11 cellular contexts compared by ENCODE assay signal in genomic region chr15:36887214-36888017, GRCh38.
DNase-seq lines count a peak whose midpoint lies in the region; ATAC-seq and TF ChIP-seq lines count a peak whose summit lies in the region.
"Had no signal": no experiment of that assay in that cellular context is flagged by ENCODE, and none has a peak within 500 bp of the region (broad histone marks: within the 10 kb centered on the region; RNA-seq: fewer than 3 reads in every experiment).

No MANE protein-coding gene starts in this region.

- no peak for ATAC-seq in GM18502 (IDR thresholded peaks at IDR 0.05; ENCODE audit: poor library complexity, unreplicated experiment)
- ATAC-seq: activated naive CD8-positive, alpha-beta T cell treated with anti-CD3 and anti-CD28 coated beads, Interleukin-2, amount 50 U/mL, for 24 hours had no signal

- no peak for TF ChIP-seq POLR2A in vagina (IDR thresholded peaks at IDR 0.05)

- H3K4me3 Mint-ChIP-seq in activated naive CD4-positive, alpha-beta T cell treated with anti-CD3 and anti-CD28 coated beads, Interleukin-2, amount 10 ng/mL, durations not matched to agents 7 days and 5 days, result no peak overlapping the region
- H3K4me3 Mint-ChIP-seq in activated naive CD4-positive, alpha-beta T cell treated with anti-CD3 and anti-CD28 coated beads for 36 hours, result no peak overlapping the region
- peak overlapping the region; percentile 76 for H3K4me3 Mint-ChIP-seq in mesothelial cell of epicardium
- H3K4me3 Mint-ChIP-seq: activated naive CD8-positive, alpha-beta T cell treated with anti-CD3 and anti-CD28 coated beads, Interleukin-2, amount 50 U/mL, for 24 hours; memory B cell had no signal

- H3K9me3 ChIP-seq in endocrine pancreas (ENCODE audit: control insufficient read depth, low read length) (no peaks in the 10 kb centered on the region), vagina (no peaks in the 10 kb centered on the region)

- peaks cover 3% of the 10 kb centered on the region for H3K36me3 Mint-ChIP-seq in activated naive CD4-positive, alpha-beta T cell treated with anti-CD3 and anti-CD28 coated beads, Interleukin-2, amount 10 ng/mL, durations not matched to agents 7 days and 5 days
- H3K36me3 Mint-ChIP-seq in activated naive CD4-positive, alpha-beta T cell treated with anti-CD3 and anti-CD28 coated beads for 36 hours (ENCODE audit: low read depth), result no peaks in the 10 kb centered on the region
- H3K36me3 Mint-ChIP-seq in mesothelial cell of epicardium, result peaks cover 23% of the 10 kb centered on the region

- H3K4me1 Mint-ChIP-seq in activated naive CD4-positive, alpha-beta T cell treated with anti-CD3 and anti-CD28 coated beads, Interleukin-2, amount 10 ng/mL, durations not matched to agents 7 days and 5 days, result no peaks in the 10 kb centered on the region
- peaks cover 8% of the 10 kb centered on the region for H3K4me1 Mint-ChIP-seq in activated naive CD4-positive, alpha-beta T cell treated with anti-CD3 and anti-CD28 coated beads for 36 hours (ENCODE audit: low read depth)
- peaks cover 90% of the 10 kb centered on the region for H3K4me1 Mint-ChIP-seq in mesothelial cell of epicardium

- no peak overlapping the region for H3K27ac ChIP-seq in vagina

- CTCF ChIA-PET in activated naive CD4-positive, alpha-beta T cell treated with anti-CD3 and anti-CD28 coated beads, Interleukin-2, amount 10 ng/mL, durations not matched to agents 7 days and 5 days (lab: Charles Lee), result no interaction called here
- CTCF ChIA-PET in activated naive CD4-positive, alpha-beta T cell treated with anti-CD3 and anti-CD28 coated beads for 36 hours (lab: Charles Lee), result no interaction called here

- H3K9me3 Mint-ChIP-seq in activated naive CD4-positive, alpha-beta T cell treated with anti-CD3 and anti-CD28 coated beads, Interleukin-2, amount 10 ng/mL, durations not matched to agents 7 days and 5 days, result no peaks in the 10 kb centered on the region
- no peaks in the 10 kb centered on the region for H3K9me3 Mint-ChIP-seq in activated naive CD4-positive, alpha-beta T cell treated with anti-CD3 and anti-CD28 coated beads for 36 hours
- H3K9me3 Mint-ChIP-seq in mesothelial cell of epicardium, result no peaks in the 10 kb centered on the region
- H3K9me3 Mint-ChIP-seq: activated naive CD8-positive, alpha-beta T cell treated with anti-CD3 and anti-CD28 coated beads, Interleukin-2, amount 50 U/mL, for 24 hours; memory B cell had no signal

- peaks cover 71% of the 10 kb centered on the region for H3K27me3 Mint-ChIP-seq in activated naive CD4-positive, alpha-beta T cell treated with anti-CD3 and anti-CD28 coated beads, Interleukin-2, amount 10 ng/mL, durations not matched to agents 7 days and 5 days
- H3K27me3 Mint-ChIP-seq in activated naive CD4-positive, alpha-beta T cell treated with anti-CD3 and anti-CD28 coated beads for 36 hours (ENCODE audit: low read depth), result peaks cover 78% of the 10 kb centered on the region
- H3K27me3 Mint-ChIP-seq in mesothelial cell of epicardium (ENCODE audit: low read depth), result no peaks in the 10 kb centered on the region

- H3K9ac ChIP-seq in endocrine pancreas (ENCODE audit: control insufficient read depth, insufficient read depth, low read length), result peak overlapping the region; percentile 27

- peak overlapping the region; percentile 24 for H3K27ac Mint-ChIP-seq in activated naive CD4-positive, alpha-beta T cell treated with anti-CD3 and anti-CD28 coated beads, Interleukin-2, amount 10 ng/mL, durations not matched to agents 7 days and 5 days
- no peak overlapping the region for H3K27ac Mint-ChIP-seq in activated naive CD4-positive, alpha-beta T cell treated with anti-CD3 and anti-CD28 coated beads for 36 hours
- peak overlapping the region; percentile 98 for H3K27ac Mint-ChIP-seq in mesothelial cell of epicardium
- H3K27ac Mint-ChIP-seq: activated naive CD8-positive, alpha-beta T cell treated with anti-CD3 and anti-CD28 coated beads, Interleukin-2, amount 50 U/mL, for 24 hours; memory B cell had no signal

- H3K4me3 ChIP-seq in endocrine pancreas (ENCODE audit: control insufficient read depth, insufficient read depth, low read length), result peak overlapping the region; percentile 72
- peak overlapping the region; percentile 33 to 37 for H3K4me3 ChIP-seq in vagina

- no peaks in the 10 kb centered on the region for H3K27me3 ChIP-seq in endocrine pancreas (ENCODE audit: control insufficient read depth, insufficient read depth, low read length)
- peaks cover 4% of the 10 kb centered on the region for H3K27me3 ChIP-seq in vagina

- TF ChIP-seq CTCF in mesothelial cell of epicardium (IDR thresholded peaks at IDR 0.05; ENCODE audit: unreplicated experiment) (no peak), vagina (IDR thresholded peaks at IDR 0.05) (no peak)

- intact Hi-C loops in activated naive CD4-positive, alpha-beta T cell treated with anti-CD3 and anti-CD28 coated beads for 36 hours (cut with micrococcal nuclease), result loop anchor here (10.0 kb wide), 3 partner anchors 313 to 1373 kb away; partner anchors contain the start of gene CDIN1
- intact Hi-C loops in vagina (cut with DNase I), result loop anchor here (5.0 kb wide), 1 partner anchor 210 kb away; no protein-coding TSS in a partner anchor

- peaks cover 7% of the 10 kb centered on the region for H3K4me1 ChIP-seq in endocrine pancreas (ENCODE audit: control insufficient read depth, insufficient read depth, low read length)
- H3K4me1 ChIP-seq in vagina, result peaks cover 38% of the 10 kb centered on the region

- no peaks in the 10 kb centered on the region for H3K36me3 ChIP-seq in endocrine pancreas (ENCODE audit: control insufficient read depth, insufficient read depth, low read length)
- H3K36me3 ChIP-seq in vagina, result peaks cover 0 to 7% of the 10 kb centered on the region in 2 donors

- no peak for DNase-seq in activated naive CD4-positive, alpha-beta T cell treated with anti-CD3 and anti-CD28 coated beads, Interleukin-2, amount 10 ng/mL, durations not matched to agents 7 days and 5 days
- DNase-seq in activated naive CD4-positive, alpha-beta T cell treated with anti-CD3 and anti-CD28 coated beads for 36 hours, result no peak
- peak; percentile 70 to 80 for DNase-seq in mesothelial cell of epicardium (ENCODE audit: low spot score in 2 of 2, unreplicated experiment in 2 of 2)
- no peak for DNase-seq in vagina (ENCODE audit: extremely low spot score in 2 of 2)
- DNase-seq in GM19238 (ENCODE audit: insufficient read length, low spot score), result no peak
- DNase-seq in occipital lobe (lab: John Stamatoyannopoulos, UW), result no peak
- DNase-seq: activated naive CD8-positive, alpha-beta T cell treated with anti-CD3 and anti-CD28 coated beads, Interleukin-2, amount 50 U/mL, for 24 hours; NCI-H2171 had no signal

Comparison
In these comparisons a context has a peak if more than half of its experiments do, and no peak if none do; other contexts are left out.
1. DNase-seq: peak in mesothelial cell of epicardium (2 of 2); none in activated naive CD4-positive, alpha-beta T cell treated with anti-CD3 and anti-CD28 coated beads, Interleukin-2, amount 10 ng/mL, durations not matched to agents 7 days and 5 days (single experiment), activated naive CD4-positive, alpha-beta T cell treated with anti-CD3 and anti-CD28 coated beads for 36 hours (single experiment), vagina (0 of 2), GM19238 (single experiment) and occipital lobe (single experiment).